1 cellular context compared by ENCODE assay signal in the genomic region with DNA sequence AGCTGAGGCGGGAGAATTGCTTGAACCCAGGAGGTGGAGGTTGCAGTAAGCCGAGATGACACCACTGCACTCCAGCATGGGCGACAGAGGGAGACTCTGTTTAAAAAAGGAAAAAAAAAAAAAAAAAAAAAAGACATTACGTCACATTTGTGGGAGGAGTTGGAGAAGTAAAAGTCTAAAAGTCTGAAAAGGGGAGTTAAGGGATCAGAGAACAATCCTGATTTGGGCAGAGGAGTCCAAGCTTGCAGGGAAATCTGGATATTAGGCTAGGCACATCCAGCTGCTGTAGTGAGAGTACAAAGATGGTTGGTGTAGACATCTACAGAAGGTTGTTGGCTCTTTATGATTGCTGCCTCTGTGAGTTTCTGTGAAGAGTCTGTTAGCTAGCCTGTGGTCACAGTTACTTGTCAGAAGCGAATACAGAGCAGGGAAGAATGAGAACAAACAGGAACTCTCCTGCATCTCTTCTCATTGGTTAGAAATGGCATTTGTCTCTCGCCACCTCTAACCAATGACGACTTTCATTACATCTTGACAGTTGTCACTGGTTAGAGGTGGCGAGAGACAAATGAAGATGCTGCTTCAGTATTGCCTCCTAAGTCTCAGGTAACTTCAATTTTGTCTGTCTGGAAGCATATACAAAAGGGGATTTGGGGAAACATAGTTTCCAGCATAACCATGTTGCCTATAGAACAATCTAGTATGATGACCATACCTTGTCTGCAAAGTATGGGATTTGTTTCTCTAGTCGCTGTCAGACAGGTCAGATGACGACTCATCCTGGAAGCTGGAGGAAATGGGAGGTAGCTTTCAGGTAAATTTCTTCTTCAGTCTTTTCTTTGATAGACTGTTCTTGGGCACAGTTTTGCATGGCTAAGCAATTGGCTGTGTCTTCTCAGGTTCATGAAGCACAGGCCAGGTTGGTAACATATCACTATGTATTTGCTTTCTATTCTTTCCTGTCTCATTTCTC.
TF ChIP-seq lines count a peak whose summit lies in the region.

No MANE protein-coding gene starts in this region.

TF ChIP-seq in HEK293, 187 proteins besides CTCF, POLR2A, EP300 and RAD21 (continued from another document):
- TF ChIP-seq, protein P1, sequence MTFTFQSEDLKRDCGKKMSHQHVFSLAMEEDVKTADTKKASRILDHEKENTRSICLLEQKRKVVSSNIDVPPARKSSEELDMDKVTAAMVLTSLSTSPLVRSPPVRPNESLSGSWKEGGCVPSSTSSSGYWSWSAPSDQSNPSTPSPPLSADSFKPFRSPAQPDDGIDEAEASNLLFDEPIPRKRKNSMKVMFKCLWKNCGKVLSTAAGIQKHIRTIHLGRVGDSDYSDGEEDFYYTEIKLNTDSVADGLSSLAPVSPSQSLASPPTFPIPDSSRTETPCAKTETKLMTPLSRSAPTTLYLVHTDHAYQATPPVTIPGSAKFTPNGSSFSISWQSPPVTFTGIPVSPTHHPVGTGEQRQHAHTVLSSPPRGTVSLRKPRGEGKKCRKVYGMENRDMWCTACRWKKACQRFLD (tag by site-specific recombination; IDR thresholded peaks at IDR 0.05) = no peak
- TF ChIP-seq HOXC10 (CRISPR knock-in tag; IDR thresholded peaks at IDR 0.05) (no peak), ZNF664 (tag by site-specific recombination; IDR thresholded peaks at IDR 0.05) (no peak), ZNF629 (tag by site-specific recombination; IDR thresholded peaks at IDR 0.05) (peak; percentile 62; the same call in 1 of the 2 replicates), SP2 (tag by site-specific recombination; IDR thresholded peaks at IDR 0.05) (no peak), ZBTB20 (tag by site-specific recombination; IDR thresholded peaks at IDR 0.05) (peak; percentile 47; the same call in 1 of the 2 replicates), ZNF133 (tag by site-specific recombination; IDR thresholded peaks at IDR 0.05) (no peak), ZNF324 (tag by site-specific recombination; IDR thresholded peaks at IDR 0.05) (no peak), ZFP41 (tag by site-specific recombination; IDR thresholded peaks at IDR 0.05; ENCODE audit: borderline replicate concordance) (no peak), IKZF3 (tag by site-specific recombination; IDR thresholded peaks at IDR 0.05) (no peak), ZNF488 (tag by site-specific recombination; IDR thresholded peaks at IDR 0.05) (no peak), REPIN1 (tag by site-specific recombination; IDR thresholded peaks at IDR 0.05; ENCODE audit: low read depth) (no peak)
- TF ChIP-seq, protein P2, sequence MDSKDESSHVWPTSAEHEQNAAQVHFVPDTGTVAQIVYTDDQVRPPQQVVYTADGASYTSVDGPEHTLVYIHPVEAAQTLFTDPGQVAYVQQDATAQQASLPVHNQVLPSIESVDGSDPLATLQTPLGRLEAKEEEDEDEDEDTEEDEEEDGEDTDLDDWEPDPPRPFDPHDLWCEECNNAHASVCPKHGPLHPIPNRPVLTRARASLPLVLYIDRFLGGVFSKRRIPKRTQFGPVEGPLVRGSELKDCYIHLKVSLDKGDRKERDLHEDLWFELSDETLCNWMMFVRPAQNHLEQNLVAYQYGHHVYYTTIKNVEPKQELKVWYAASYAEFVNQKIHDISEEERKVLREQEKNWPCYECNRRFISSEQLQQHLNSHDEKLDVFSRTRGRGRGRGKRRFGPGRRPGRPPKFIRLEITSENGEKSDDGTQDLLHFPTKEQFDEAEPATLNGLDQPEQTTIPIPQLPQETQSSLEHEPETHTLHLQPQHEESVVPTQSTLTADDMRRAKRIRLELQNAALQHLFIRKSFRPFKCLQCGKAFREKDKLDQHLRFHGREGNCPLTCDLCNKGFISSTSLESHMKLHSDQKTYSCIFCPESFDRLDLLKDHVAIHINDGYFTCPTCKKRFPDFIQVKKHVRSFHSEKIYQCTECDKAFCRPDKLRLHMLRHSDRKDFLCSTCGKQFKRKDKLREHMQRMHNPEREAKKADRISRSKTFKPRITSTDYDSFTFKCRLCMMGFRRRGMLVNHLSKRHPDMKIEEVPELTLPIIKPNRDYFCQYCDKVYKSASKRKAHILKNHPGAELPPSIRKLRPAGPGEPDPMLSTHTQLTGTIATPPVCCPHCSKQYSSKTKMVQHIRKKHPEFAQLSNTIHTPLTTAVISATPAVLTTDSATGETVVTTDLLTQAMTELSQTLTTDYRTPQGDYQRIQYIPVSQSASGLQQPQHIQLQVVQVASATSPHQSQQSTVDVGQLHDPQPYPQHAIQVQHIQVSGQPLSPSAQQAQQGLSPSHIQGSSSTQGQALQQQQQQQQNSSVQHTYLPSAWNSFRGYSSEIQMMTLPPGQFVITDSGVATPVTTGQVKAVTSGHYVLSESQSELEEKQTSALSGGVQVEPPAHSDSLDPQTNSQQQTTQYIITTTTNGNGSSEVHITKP (tag by site-specific recombination; IDR thresholded peaks at IDR 0.05) = peak; percentile 34; the same call in 1 of the 2 replicates
- TF ChIP-seq, protein P3, sequence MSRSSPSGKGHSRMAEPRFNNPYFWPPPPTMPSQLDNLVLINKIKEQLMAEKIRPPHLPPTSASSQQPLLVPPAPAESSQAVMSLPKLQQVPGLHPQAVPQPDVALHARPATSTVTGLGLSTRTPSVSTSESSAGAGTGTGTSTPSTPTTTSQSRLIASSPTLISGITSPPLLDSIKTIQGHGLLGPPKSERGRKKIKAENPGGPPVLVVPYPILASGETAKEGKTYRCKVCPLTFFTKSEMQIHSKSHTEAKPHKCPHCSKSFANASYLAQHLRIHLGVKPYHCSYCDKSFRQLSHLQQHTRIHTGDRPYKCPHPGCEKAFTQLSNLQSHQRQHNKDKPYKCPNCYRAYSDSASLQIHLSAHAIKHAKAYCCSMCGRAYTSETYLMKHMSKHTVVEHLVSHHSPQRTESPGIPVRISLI (tag by site-specific recombination; IDR thresholded peaks at IDR 0.05) = 0 out of 2 replicates have a peak, but pooled peaks have one; percentile 63
